9 cellular contexts compared by ENCODE assay signal in the genomic region with DNA sequence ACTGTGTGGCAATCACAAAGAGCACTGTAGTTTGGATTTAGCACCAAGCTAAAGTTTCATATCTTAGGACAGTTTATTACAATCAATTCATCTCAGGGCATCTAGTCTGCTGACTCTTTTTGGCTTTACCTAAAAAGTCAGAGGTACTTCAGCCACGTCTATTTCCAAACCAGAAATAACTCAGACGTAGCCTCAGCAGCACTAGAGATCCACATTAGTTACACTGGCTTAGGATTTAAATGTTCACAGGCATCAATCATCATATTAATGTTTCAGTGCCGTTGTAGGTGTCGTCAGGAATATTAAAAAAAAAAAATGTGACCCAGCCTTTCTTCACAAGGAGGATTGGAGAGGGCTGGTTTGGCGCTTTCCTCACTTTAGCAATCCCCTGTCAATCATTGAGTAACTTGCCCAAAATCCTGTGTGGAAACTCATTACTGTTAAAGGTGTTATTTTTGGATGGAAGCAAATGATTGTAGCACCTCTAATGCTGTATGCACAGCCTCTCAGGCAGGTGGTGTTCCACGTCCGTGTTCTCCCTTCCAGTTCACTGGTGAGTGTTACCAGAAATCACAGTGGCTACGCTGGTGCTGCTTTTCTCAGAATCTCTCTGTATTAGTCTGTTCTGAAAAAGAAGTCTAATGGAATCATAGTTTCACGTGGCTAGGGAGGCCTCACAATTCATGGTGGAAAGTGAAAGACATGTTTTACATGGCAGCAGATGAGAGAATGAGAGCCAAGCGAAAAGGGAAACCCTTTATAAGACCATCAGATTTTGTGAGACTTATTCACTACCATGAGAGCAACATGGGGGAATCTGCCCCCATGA.
DNase-seq lines count a peak whose midpoint lies in the region; ATAC-seq lines count a peak whose summit lies in the region.
"Had no signal": no experiment of that assay in that cellular context is flagged by ENCODE, and none has a peak within 500 bp of the region (broad histone marks: within the 10 kb centered on the region; RNA-seq: fewer than 3 reads in every experiment).

No MANE protein-coding gene starts in this region.

- peak; percentile 89 for ATAC-seq in HG03025 (IDR thresholded peaks at IDR 0.05; ENCODE audit: low FRiP score, unreplicated experiment)

- DNase-seq in stimulated activated CD4-positive, alpha-beta T cell treated with anti-CD3 and anti-CD28 coated beads, Interleukin-12 subunit alpha, Interleukin-12 subunit beta, amount 100 ng/mL, for 4 hours = peak; percentile 10
- DNase-seq in stimulated activated CD4-positive, alpha-beta T cell treated with anti-CD3 and anti-CD28 coated beads, Interleukin-4, amount 100 ng/mL, for 4 hours = no peak
- peak; percentile 9 for DNase-seq in activated T-helper 9 cell treated with anti-CD3 and anti-CD28 coated beads, Interleukin-2, amount 50 U/mL, for 16 hours (ENCODE audit: low read depth)
- DNase-seq in islet precursor cell = no peak
- no peak for DNase-seq in NCI-H1092 treated with DMSO at 0.1 percent for 48 hours (lab: John Stamatoyannopoulos, UW)
- no peak for DNase-seq in CD1c-positive myeloid dendritic cell (ENCODE audit: extremely low spot score)
- no peak for DNase-seq in activated gamma-delta T cell treated with Interleukin-2 at 50 U/mL for 16 hours
- DNase-seq: KG1 had no signal

Comparison
In these comparisons a context has a peak if more than half of its experiments do, and no peak if none do; other contexts are left out.
1. DNase-seq: peak in stimulated activated CD4-positive, alpha-beta T cell treated with anti-CD3 and anti-CD28 coated beads, Interleukin-12 subunit alpha, Interleukin-12 subunit beta, amount 100 ng/mL, for 4 hours (single experiment) and activated T-helper 9 cell treated with anti-CD3 and anti-CD28 coated beads, Interleukin-2, amount 50 U/mL, for 16 hours (single experiment); none in stimulated activated CD4-positive, alpha-beta T cell treated with anti-CD3 and anti-CD28 coated beads, Interleukin-4, amount 100 ng/mL, for 4 hours (0 of 2), islet precursor cell (single experiment), NCI-H1092 treated with DMSO at 0.1 percent for 48 hours (single experiment), CD1c-positive myeloid dendritic cell (single experiment) and activated gamma-delta T cell treated with Interleukin-2 at 50 U/mL for 16 hours (single experiment).